ENCODE assay signal across 9 cellular contexts in genomic region chr13:26377038-26377437, GRCh38.
DNase-seq lines count a peak whose midpoint lies in the region; ATAC-seq and TF ChIP-seq lines count a peak whose summit lies in the region.
"Had no signal": no experiment of that assay in that cellular context is flagged by ENCODE, and none has a peak within 500 bp of the region (broad histone marks: within the 10 kb centered on the region; RNA-seq: fewer than 3 reads in every experiment).

No MANE protein-coding gene starts in this region.

- no peaks in the 10 kb centered on the region for H3K9me2 ChIP-seq in SU-DHL-6 (replicated peaks; ENCODE audit: insufficient read depth, low read length)

- H3K36me3 ChIP-seq in CD8-positive, alpha-beta T cell (ENCODE audit: insufficient read depth, low read length) = no peaks in the 10 kb centered on the region
- H3K36me3 ChIP-seq in HAP-1 (replicated peaks) = no peaks in the 10 kb centered on the region
- H3K36me3 ChIP-seq in SU-DHL-6 (ENCODE audit: low read length) = no peaks in the 10 kb centered on the region
- H3K36me3 ChIP-seq in CD8-positive, alpha-beta memory T cell (ENCODE audit: insufficient read depth, low read length) = no peaks in the 10 kb centered on the region

- H3K27me3 ChIP-seq in CD8-positive, alpha-beta T cell (ENCODE audit: insufficient read depth, low read length) = no peaks in the 10 kb centered on the region
- H3K27me3 ChIP-seq in HAP-1 (ENCODE audit: low read depth) (no peaks in the 10 kb centered on the region), SU-DHL-6 (ENCODE audit: low read length) (no peaks in the 10 kb centered on the region)
- no peaks in the 10 kb centered on the region for H3K27me3 ChIP-seq in CD8-positive, alpha-beta memory T cell (ENCODE audit: insufficient read depth, low read length, poor library complexity, severe bottlenecking)

- no peak overlapping the region for H3K4me3 Mint-ChIP-seq in CD8-positive, alpha-beta T cell
- H3K4me3 Mint-ChIP-seq in CD8-positive, alpha-beta memory T cell = no peak overlapping the region
- H3K4me3 Mint-ChIP-seq: IgD-negative memory B cell had no signal

- no peak overlapping the region for H3K4me3 ChIP-seq in CD8-positive, alpha-beta T cell (ENCODE audit: low read depth, low read length)
- H3K4me3 ChIP-seq in HAP-1 = no peak overlapping the region
- H3K4me3 ChIP-seq in SU-DHL-6 (ENCODE audit: insufficient read depth, low read length, poor library complexity, severe bottlenecking) = no peak overlapping the region
- H3K4me3 ChIP-seq in CD8-positive, alpha-beta memory T cell (ENCODE audit: low read length) = no peak overlapping the region

- peaks cover 28% of the 10 kb centered on the region for H3K4me1 Mint-ChIP-seq in CD8-positive, alpha-beta T cell (ENCODE audit: low read depth)
- peaks cover 22 to 41% (median 31%) of the 10 kb centered on the region in 3 donors for H3K4me1 Mint-ChIP-seq in CD8-positive, alpha-beta memory T cell

- H3K4me2 ChIP-seq in SU-DHL-6 (ENCODE audit: low read depth, low read length, poor library complexity, severe bottlenecking) = no peak overlapping the region

- peaks cover 12% of the 10 kb centered on the region for H3K4me1 ChIP-seq in CD8-positive, alpha-beta T cell (ENCODE audit: insufficient read depth, low read length)
- no peaks in the 10 kb centered on the region for H3K4me1 ChIP-seq in HAP-1
- H3K4me1 ChIP-seq in CD8-positive, alpha-beta memory T cell (ENCODE audit: insufficient read depth, low read length) = peaks cover 10% of the 10 kb centered on the region

- H3K9ac ChIP-seq in SU-DHL-6 (ENCODE audit: low read length) = no peak overlapping the region

- intact Hi-C loops in CD8-positive, alpha-beta T cell (cut with DNase I, micrococcal nuclease) = loop anchor here in 1 of 2 experiments (10.0 kb wide), 1 partner anchor 192 kb away; no protein-coding TSS in a partner anchor

- POLR2A ChIA-PET in CD8-positive, alpha-beta T cell (lab: Charles Lee) = no interaction called here
- POLR2A ChIA-PET in CD8-positive, alpha-beta memory T cell (lab: Charles Lee) = no interaction called here

- TF ChIP-seq CTCF in CD8-positive, alpha-beta T cell (IDR thresholded peaks at IDR 0.05) = peak; percentile 34
- TF ChIP-seq CTCF in SU-DHL-6 (IDR thresholded peaks at IDR 0.05; ENCODE audit: insufficient read depth, low read length, poor library complexity, severe bottlenecking) = peak; percentile 15

- no peak overlapping the region for H3K27ac ChIP-seq in CD8-positive, alpha-beta T cell (ENCODE audit: low read depth, low read length)
- H3K27ac ChIP-seq in SU-DHL-6 (ENCODE audit: low read depth, low read length) = no peak overlapping the region
- H3K27ac ChIP-seq in CD8-positive, alpha-beta memory T cell (ENCODE audit: low read depth, low read length) = no peak overlapping the region

- no peaks in the 10 kb centered on the region for H3K9me3 Mint-ChIP-seq in CD8-positive, alpha-beta T cell
- no peaks in the 10 kb centered on the region for H3K9me3 Mint-ChIP-seq in CD8-positive, alpha-beta memory T cell
- H3K9me3 Mint-ChIP-seq: IgD-negative memory B cell had no signal

- H3K9me3 ChIP-seq in CD8-positive, alpha-beta T cell (ENCODE audit: low read length) = no peaks in the 10 kb centered on the region
- H3K9me3 ChIP-seq in HAP-1 (no peaks in the 10 kb centered on the region), SU-DHL-6 (ENCODE audit: insufficient read depth, low read length) (no peaks in the 10 kb centered on the region)
- H3K9me3 ChIP-seq in CD8-positive, alpha-beta memory T cell (ENCODE audit: low read length) = no peaks in the 10 kb centered on the region

- H3K27ac Mint-ChIP-seq in CD8-positive, alpha-beta T cell = no peak overlapping the region
- peak overlapping the region in 1 of 8 donors; percentile 40 for H3K27ac Mint-ChIP-seq in CD8-positive, alpha-beta memory T cell
- H3K27ac Mint-ChIP-seq: IgD-negative memory B cell had no signal

- no peaks in the 10 kb centered on the region for H3K36me3 Mint-ChIP-seq in CD8-positive, alpha-beta T cell
- H3K36me3 Mint-ChIP-seq in CD8-positive, alpha-beta memory T cell = no peaks in the 10 kb centered on the region

- no peaks in the 10 kb centered on the region for H3F3A ChIP-seq in SU-DHL-6 (ENCODE audit: insufficient read depth)

- ATAC-seq in CD8-positive, alpha-beta T cell = no peak

- H3K27me3 Mint-ChIP-seq in CD8-positive, alpha-beta T cell (ENCODE audit: low read depth) = no peaks in the 10 kb centered on the region
- no peaks in the 10 kb centered on the region for H3K27me3 Mint-ChIP-seq in CD8-positive, alpha-beta memory T cell
- H3K27me3 Mint-ChIP-seq: IgD-negative memory B cell had no signal

- H4K20me1 ChIP-seq in SU-DHL-6 (ENCODE audit: low read depth, low read length) = no peaks in the 10 kb centered on the region

- no peak overlapping the region for H2AFZ ChIP-seq in SU-DHL-6 (ENCODE audit: low read depth, low read length, severe bottlenecking)

- 0 out of 2 replicates have a peak, but pooled peaks cover 3% of the 10 kb centered on the region for H3K79me2 ChIP-seq in SU-DHL-6 (ENCODE audit: insufficient read depth, low read length)

- in situ Hi-C loops in HAP-1 (cut with MboI; ENCODE audit: low sequenced_read_pairs) = no loop called here

- peak in 2 of 7 experiments; percentile 4 to 20 for DNase-seq in CD8-positive, alpha-beta T cell
- DNase-seq in HAP-1 (ENCODE audit: low spot score in 2 of 2) (peak; percentile 18 to 33), iPS-NIHi7 (ENCODE audit: extremely low spot score) (peak; percentile 60), NCI-H526 treated with DMSO at 0.1 percent for 48 hours (lab: John Stamatoyannopoulos, UW) (no peak), epidermal melanocyte (ENCODE audit: insufficient read length, low spot score) (no peak)
- no peak for DNase-seq in CD8-positive, alpha-beta memory T cell
- no peak for DNase-seq in activated CD4-positive, alpha-beta T cell treated with anti-CD3 and anti-CD28 coated beads, Interleukin-2, amount 50 U/mL, for 1 hour

- CTCF ChIA-PET in CD8-positive, alpha-beta T cell (lab: Charles Lee) = no interaction called here
- CTCF ChIA-PET in CD8-positive, alpha-beta memory T cell (lab: Charles Lee) = interaction anchor here (1.1 to 1.2 kb wide), 2 partner anchors 119 to 192 kb away, joined by 4 read pairs; no protein-coding TSS in a partner anchor

Comparison
In these comparisons a context has a peak if more than half of its experiments do, and no peak if none do; other contexts are left out.
1. DNase-seq: peak in HAP-1 (2 of 2) and iPS-NIHi7 (single experiment); none in NCI-H526 treated with DMSO at 0.1 percent for 48 hours (single experiment), CD8-positive, alpha-beta memory T cell (0 of 5), epidermal melanocyte (single experiment) and activated CD4-positive, alpha-beta T cell treated with anti-CD3 and anti-CD28 coated beads, Interleukin-2, amount 50 U/mL, for 1 hour (single experiment).